Comparison of ENCODE assay signal across 9 cellular contexts in genomic region chr15:55168350-55168974, GRCh38. TPM values are rescaled to one million over a fixed set of nuclear protein-coding genes. Genes with fewer than 3 reads are reported as not detected.
A peak's percentile ranks its signal among the peaks of the same experiment; 100 is the strongest.
DNase-seq lines count a peak whose midpoint lies in the region; ATAC-seq, FAIRE-seq and TF ChIP-seq lines count a peak whose summit lies in the region.
"Had no signal": no experiment of that assay in that cellular context is flagged by ENCODE, and none has a peak within 500 bp of the region (broad histone marks: within the 10 kb centered on the region; RNA-seq: fewer than 3 reads in every experiment).

No MANE protein-coding gene starts in this region.

- H3K4me3 Mint-ChIP-seq in T-cell (no peak overlapping the region), astrocyte (ENCODE audit: unreplicated experiment) (no peak overlapping the region)
- H3K4me3 Mint-ChIP-seq: stimulated activated naive CD8-positive, alpha-beta T cell treated with anti-CD3 and anti-CD28 coated beads, Interleukin-15, Interleukin-2, amounts not matched to agents 100 ng/mL and 50 ng/mL, for 24 hours had no signal

- H3K4me3 ChIP-seq in astrocyte (ENCODE audit: insufficient read depth, low read depth, low read length): no peak overlapping the region
- no peak overlapping the region for H3K4me3 ChIP-seq in iPS DF 6.9 (ENCODE audit: low read length)

- no peaks in the 10 kb centered on the region for H3K9me3 ChIP-seq in astrocyte (ENCODE audit: insufficient read depth, low read depth, low read length)
- H3K9me3 ChIP-seq in iPS DF 6.9 (ENCODE audit: control insufficient read depth, insufficient read depth, low read length): no peaks in the 10 kb centered on the region

- intact Hi-C loops in Right ventricle myocardium superior (cut with DNase I): no loop called here
- intact Hi-C loops in cardiac septum (cut with DNase I): no loop called here

- H2AFZ ChIP-seq in astrocyte (ENCODE audit: low read depth, low read length): no peak overlapping the region

- H4K20me1 ChIP-seq in astrocyte (ENCODE audit: insufficient read depth, low read length): no peaks in the 10 kb centered on the region

- H3K9me3 Mint-ChIP-seq in T-cell (no peaks in the 10 kb centered on the region), astrocyte (ENCODE audit: unreplicated experiment) (no peaks in the 10 kb centered on the region)
- H3K9me3 Mint-ChIP-seq: stimulated activated naive CD8-positive, alpha-beta T cell treated with anti-CD3 and anti-CD28 coated beads, Interleukin-15, Interleukin-2, amounts not matched to agents 100 ng/mL and 50 ng/mL, for 24 hours had no signal

- no peak overlapping the region for H3K9ac ChIP-seq in astrocyte (ENCODE audit: low read length)

- POLR2A ChIA-PET in T-cell (lab: Charles Lee): no interaction called here

- FAIRE-seq in astrocyte (lab: Jason Lieb, UNC): no peak

- WGBS in iPS DF 6.9 (ENCODE audit: insufficient coverage, insufficient read length): no CpG with 5 or more reads among the region's 11 CpGs

- no peaks in the 10 kb centered on the region for H3K36me3 Mint-ChIP-seq in T-cell
- no peaks in the 10 kb centered on the region for H3K36me3 Mint-ChIP-seq in astrocyte (ENCODE audit: low read depth, unreplicated experiment)

- DNase-seq in Right ventricle myocardium superior: peak; percentile 42
- DNase-seq in cardiac septum (ENCODE audit: low spot score): no peak
- DNase-seq in NCI-H146 (lab: John Stamatoyannopoulos, UW): peak; percentile 44
- peak in 31 of 34 experiments; percentile 2 to 49 (median 30) for DNase-seq in T-cell
- DNase-seq in astrocyte (ENCODE audit: low read depth): peak; percentile 34
- peak; percentile 92 for DNase-seq in iPS DF 6.9 (ENCODE audit: low read depth, low spot score)
- DNase-seq in stimulated activated CD4-positive, alpha-beta T cell treated with anti-CD3 and anti-CD28 coated beads, Interleukin-12 subunit alpha, Interleukin-12 subunit beta, amount 100 ng/mL, for 48 hours (ENCODE audit: low read depth in 2 of 3, low spot score in 1 of 3): peak; percentile 21 to 51 (median 42)

- H3K4me1 ChIP-seq in astrocyte (ENCODE audit: insufficient read depth, low read length) (no peaks in the 10 kb centered on the region), iPS DF 6.9 (ENCODE audit: control insufficient read depth, insufficient read depth, low read length) (no peaks in the 10 kb centered on the region)

- H3K27me3 ChIP-seq in astrocyte (ENCODE audit: insufficient read depth, low read length): no peaks in the 10 kb centered on the region
- no peaks in the 10 kb centered on the region for H3K27me3 ChIP-seq in iPS DF 6.9 (ENCODE audit: control insufficient read depth, insufficient read depth, low read length)

- H3K4me2 ChIP-seq in astrocyte (ENCODE audit: low read length): no peak overlapping the region

- H3K36me3 ChIP-seq in astrocyte (ENCODE audit: insufficient read depth, low read length) (no peaks in the 10 kb centered on the region), iPS DF 6.9 (ENCODE audit: control insufficient read depth, insufficient read depth, low read length) (no peaks in the 10 kb centered on the region)

- H3K27ac Mint-ChIP-seq in T-cell: no peak overlapping the region
- no peak overlapping the region for H3K27ac Mint-ChIP-seq in astrocyte (ENCODE audit: unreplicated experiment)
- H3K27ac Mint-ChIP-seq: stimulated activated naive CD8-positive, alpha-beta T cell treated with anti-CD3 and anti-CD28 coated beads, Interleukin-15, Interleukin-2, amounts not matched to agents 100 ng/mL and 50 ng/mL, for 24 hours had no signal

- H3K79me2 ChIP-seq in astrocyte (ENCODE audit: insufficient read depth, low read length): no peaks in the 10 kb centered on the region

- no peaks in the 10 kb centered on the region for H3K27me3 Mint-ChIP-seq in T-cell
- no peaks in the 10 kb centered on the region for H3K27me3 Mint-ChIP-seq in astrocyte (ENCODE audit: low read depth, unreplicated experiment)
- H3K27me3 Mint-ChIP-seq: stimulated activated naive CD8-positive, alpha-beta T cell treated with anti-CD3 and anti-CD28 coated beads, Interleukin-15, Interleukin-2, amounts not matched to agents 100 ng/mL and 50 ng/mL, for 24 hours had no signal

- CTCF ChIA-PET in T-cell (lab: Charles Lee): interaction anchor here (0.5 to 1.5 kb wide), 6 partner anchors 9 to 271 kb away, joined by 3 to 4 read pairs (median 3); partner anchors contain the start of gene RSL24D1 (in 1 of the 2)

- H3K27ac ChIP-seq in astrocyte (ENCODE audit: low read depth, low read length) (no peak overlapping the region), iPS DF 6.9 (ENCODE audit: low read length) (no peak overlapping the region)

- ATAC-seq in Right ventricle myocardium superior (ENCODE audit: poor library complexity) (peak; percentile 59), HG02798 (IDR thresholded peaks at IDR 0.05; ENCODE audit: poor library complexity, unreplicated experiment) (peak; percentile 90), T-cell (replicated peaks in 1 of 4) (peak in 3 of 4 experiments; percentile 58 to 66 (median 60))

- H3K4me1 Mint-ChIP-seq in T-cell (peaks cover 0 to 2% (median 0%) of the 10 kb centered on the region in 3 donors), astrocyte (ENCODE audit: low read depth, unreplicated experiment) (peaks cover 7% of the 10 kb centered on the region)

- peak; percentile 93 for TF ChIP-seq CTCF in astrocyte (IDR thresholded peaks at IDR 0.05; ENCODE audit: insufficient read depth, low read depth, low read length)

RNA-seq across cellular contexts. Expression of gene RSL24D1, which starts 28.3 kb away (rescaled TPM):
- total RNA-seq in Right ventricle myocardium superior (39.6 TPM), cardiac septum (38.4 TPM), T-cell (100 to 1,000 TPM in 3 of 5 donors, 10 to 100 TPM in 2; 88.9 to 133 (median 108) TPM), astrocyte (71.4 and 76.1 TPM in 2 replicates)
